Comparison of ENCODE assay signal across 13 cellular contexts in the genomic region with DNA sequence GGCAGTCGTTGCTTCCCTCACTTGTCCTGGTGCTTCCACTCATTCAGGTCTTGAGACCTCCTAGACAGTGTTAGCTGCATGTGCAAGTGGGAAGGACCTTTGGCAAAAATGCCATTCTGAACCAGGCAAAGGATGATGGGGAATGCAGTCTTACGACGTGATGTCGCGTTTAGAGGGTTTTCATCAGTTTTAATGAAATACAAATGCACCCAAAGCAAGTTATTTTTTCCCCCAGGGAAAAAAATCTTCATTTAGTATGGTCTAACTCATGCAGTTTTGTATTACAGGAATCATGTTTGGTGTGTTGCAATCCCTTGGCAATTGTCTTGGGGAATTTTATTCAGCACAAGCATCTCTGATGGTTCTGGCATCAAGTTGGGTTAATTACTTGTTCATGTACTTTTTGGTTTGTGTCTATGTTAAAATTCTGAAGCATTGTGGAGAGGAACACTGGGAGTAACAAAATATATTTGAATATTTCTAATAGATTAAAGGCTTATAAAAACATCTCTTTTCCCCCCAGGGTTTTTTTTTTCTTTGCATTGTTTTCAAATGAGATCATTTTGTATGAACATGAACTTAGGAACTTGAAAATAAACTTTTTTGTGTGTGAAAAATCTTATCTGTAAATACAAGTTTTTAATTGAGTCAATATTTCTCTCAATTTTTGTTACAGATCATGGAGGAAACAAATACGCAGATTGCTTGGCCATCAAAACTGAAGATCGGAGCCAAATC.
DNase-seq lines count a peak whose midpoint lies in the region; ATAC-seq and TF ChIP-seq lines count a peak whose summit lies in the region.
"Had no signal": no experiment of that assay in that cellular context is flagged by ENCODE, and none has a peak within 500 bp of the region (broad histone marks: within the 10 kb centered on the region; RNA-seq: fewer than 3 reads in every experiment).

No MANE protein-coding gene starts in this region.

- H3K27me3 ChIP-seq in SJSA1 (replicated peaks), result no peaks in the 10 kb centered on the region
- no peaks in the 10 kb centered on the region for H3K27me3 ChIP-seq in upper lobe of right lung

- ATAC-seq in omental fat pad (ENCODE audit: low FRiP score) (peak; percentile 42), HG02885 (IDR thresholded peaks at IDR 0.05; ENCODE audit: poor library complexity, unreplicated experiment) (no peak), upper lobe of right lung (no peak), GM21390 (IDR thresholded peaks at IDR 0.05; ENCODE audit: unreplicated experiment) (no peak)

- no peak overlapping the region for H3K4me3 ChIP-seq in AG09309 (ENCODE audit: control insufficient read depth, low read depth, low read length)
- no peak overlapping the region for H3K4me3 ChIP-seq in SJSA1
- no peak overlapping the region for H3K4me3 ChIP-seq in upper lobe of right lung
- H3K4me3 ChIP-seq: PC-9 had no signal

- no peaks in the 10 kb centered on the region; the same call in 1 of the 2 replicates for H3K9me3 ChIP-seq in SJSA1 (replicated peaks)
- no peaks in the 10 kb centered on the region for H3K9me3 ChIP-seq in upper lobe of right lung

- DNase-seq in AG09309 (ENCODE audit: low read depth) (peak; percentile 91), SJSA1 (ENCODE audit: low read depth in 1 of 2, low spot score in 2 of 2) (peak in 1 of 2 experiments; percentile 73), fibroblast of gingiva (ENCODE audit: low read depth) (peak; percentile 99), omental fat pad (ENCODE audit: low spot score) (no peak), upper lobe of right lung (no peak)
- DNase-seq in effector CD4-positive, alpha-beta T cell, result no peak
- DNase-seq: GDM1, hippocampal formation, Karpas-422, NCI-H2171, PC-9 had no signal

- no peak for TF ChIP-seq CTCF in AG09309 (IDR thresholded peaks at IDR 0.05; ENCODE audit: control insufficient read depth, insufficient read depth, low read depth, low read length, missing control alignments)
- TF ChIP-seq CTCF in omental fat pad (IDR thresholded peaks at IDR 0.05), result no peak
- TF ChIP-seq CTCF in upper lobe of right lung (IDR thresholded peaks at IDR 0.05), result no peak

- peak overlapping the region; percentile 87 for H3K27ac ChIP-seq in SJSA1
- no peak overlapping the region for H3K27ac ChIP-seq in upper lobe of right lung
- H3K27ac ChIP-seq: PC-9 had no signal

- peaks cover 81% of the 10 kb centered on the region for H3K4me1 ChIP-seq in SJSA1 (replicated peaks)
- no peaks in the 10 kb centered on the region for H3K4me1 ChIP-seq in upper lobe of right lung

- intact Hi-C loops in upper lobe of right lung (cut with DNase I), result no loop called here

- H3K36me3 ChIP-seq in SJSA1, result no peaks in the 10 kb centered on the region; the same call in 1 of the 2 replicates
- H3K36me3 ChIP-seq in upper lobe of right lung, result no peaks in the 10 kb centered on the region

Comparison
In these comparisons a context has a peak if more than half of its experiments do, and no peak if none do; other contexts are left out.
1. DNase-seq: peak in AG09309 (single experiment) and fibroblast of gingiva (single experiment); none in omental fat pad (single experiment), effector CD4-positive, alpha-beta T cell (single experiment) and upper lobe of right lung (single experiment).